In genomic region chr11:68012843-68013610, GRCh38 we compare ENCODE assay signal across 9 cellular contexts.
A peak's percentile ranks its signal among the peaks of the same experiment; 100 is the strongest.
DNase-seq lines count a peak whose midpoint lies in the region; ATAC-seq and TF ChIP-seq lines count a peak whose summit lies in the region.
"Had no signal": no experiment of that assay in that cellular context is flagged by ENCODE, and none has a peak within 500 bp of the region (broad histone marks: within the 10 kb centered on the region; RNA-seq: fewer than 3 reads in every experiment).

No MANE protein-coding gene starts in this region.

- no peak overlapping the region for H3K27ac ChIP-seq in HEK293 (ENCODE audit: extremely low read depth, low read depth, low read length)
- peak overlapping the region; percentile 74 for H3K27ac ChIP-seq in subcutaneous abdominal adipose tissue (ENCODE audit: low read depth, low read length)

- no peak for TF ChIP-seq CTCF in HEK293 (tag by site-specific recombination; IDR thresholded peaks at IDR 0.05)

- H3K36me3 ChIP-seq in HEK293 (ENCODE audit: control insufficient read depth in 2 of 2, insufficient read depth in 1 of 2, low read length in 2 of 2) (no peaks in the 10 kb centered on the region), subcutaneous abdominal adipose tissue (ENCODE audit: control insufficient read depth in 5 of 5, insufficient read depth in 5 of 5, low read length in 5 of 5) (no peaks in the 10 kb centered on the region)

- CTCF ChIA-PET in HEK293 (lab: Yijun Ruan, JAX) = interaction anchor here (0.7 kb wide), 1 partner anchor 437 kb away, joined by 4 read pairs; no protein-coding TSS in a partner anchor

- H3K9ac ChIP-seq in subcutaneous abdominal adipose tissue (ENCODE audit: low read length in 5 of 5) = peak overlapping the region in 1 of 5 donors; percentile 15

- ATAC-seq in GM21576 (IDR thresholded peaks at IDR 0.05; ENCODE audit: unreplicated experiment) = no peak

- H3K9me3 ChIP-seq in HEK293 (ENCODE audit: control insufficient read depth, insufficient read depth, low read depth, low read length) (no peaks in the 10 kb centered on the region), subcutaneous abdominal adipose tissue (ENCODE audit: control insufficient read depth in 5 of 5, low read length in 5 of 5) (no peaks in the 10 kb centered on the region)

- DNase-seq in amniotic stem cell (lab: John Stamatoyannopoulos, UW) = peak; percentile 82
- peak; percentile 43 for DNase-seq in iPS-NIHi11 (ENCODE audit: low spot score)
- DNase-seq in NCI-H2107 treated with DMSO at 0.1 percent for 48 hours (lab: John Stamatoyannopoulos, UW; ENCODE audit: unreplicated experiment) = no peak
- no peak for DNase-seq in T-helper 1 cell
- DNase-seq in NCI-H187 treated with DMSO at 0.1 percent for 48 hours (lab: John Stamatoyannopoulos, UW) = no peak
- DNase-seq: naive B cell had no signal

- POLR2A ChIA-PET in HEK293 (lab: Yijun Ruan, JAX) = interaction anchor here (1.5 kb wide), 1 partner anchor 10 kb away, joined by 3 read pairs; no protein-coding TSS in a partner anchor

- H3K4me1 ChIP-seq in HEK293 (ENCODE audit: control insufficient read depth, insufficient read depth, low read length) (no peaks in the 10 kb centered on the region), subcutaneous abdominal adipose tissue (ENCODE audit: control insufficient read depth in 5 of 5, insufficient read depth in 5 of 5, low read length in 5 of 5) (peaks cover 9 to 94% (median 82%) of the 10 kb centered on the region in 5 donors)

- H3K27me3 ChIP-seq in subcutaneous abdominal adipose tissue (ENCODE audit: control insufficient read depth in 5 of 5, insufficient read depth in 4 of 5, low read length in 5 of 5) = no peaks in the 10 kb centered on the region

- H3K4me3 ChIP-seq in HEK293 (ENCODE audit: low read depth, low read length) = no peak overlapping the region
- no peak overlapping the region for H3K4me3 ChIP-seq in subcutaneous abdominal adipose tissue (ENCODE audit: low read depth in 1 of 5, low read length in 5 of 5)

TF ChIP-seq in HEK293, 187 proteins besides CTCF, POLR2A, EP300 and RAD21:
- no peak for TF ChIP-seq SP7 (tag by site-specific recombination; IDR thresholded peaks at IDR 0.05)
- peak; percentile 15; the same call in 1 of the 2 replicates for TF ChIP-seq GLIS1 (tag by site-specific recombination; IDR thresholded peaks at IDR 0.05)
TF ChIP-seq in HEK293: peak in this region for 1.

Comparison
In these comparisons a context has a peak if more than half of its experiments do, and no peak if none do; other contexts are left out.
1. DNase-seq: peak in amniotic stem cell (single experiment) and iPS-NIHi11 (single experiment); none in NCI-H2107 treated with DMSO at 0.1 percent for 48 hours (single experiment), T-helper 1 cell (0 of 5) and NCI-H187 treated with DMSO at 0.1 percent for 48 hours (single experiment).